ENCODE assay signal across 8 cellular contexts in the genomic region with DNA sequence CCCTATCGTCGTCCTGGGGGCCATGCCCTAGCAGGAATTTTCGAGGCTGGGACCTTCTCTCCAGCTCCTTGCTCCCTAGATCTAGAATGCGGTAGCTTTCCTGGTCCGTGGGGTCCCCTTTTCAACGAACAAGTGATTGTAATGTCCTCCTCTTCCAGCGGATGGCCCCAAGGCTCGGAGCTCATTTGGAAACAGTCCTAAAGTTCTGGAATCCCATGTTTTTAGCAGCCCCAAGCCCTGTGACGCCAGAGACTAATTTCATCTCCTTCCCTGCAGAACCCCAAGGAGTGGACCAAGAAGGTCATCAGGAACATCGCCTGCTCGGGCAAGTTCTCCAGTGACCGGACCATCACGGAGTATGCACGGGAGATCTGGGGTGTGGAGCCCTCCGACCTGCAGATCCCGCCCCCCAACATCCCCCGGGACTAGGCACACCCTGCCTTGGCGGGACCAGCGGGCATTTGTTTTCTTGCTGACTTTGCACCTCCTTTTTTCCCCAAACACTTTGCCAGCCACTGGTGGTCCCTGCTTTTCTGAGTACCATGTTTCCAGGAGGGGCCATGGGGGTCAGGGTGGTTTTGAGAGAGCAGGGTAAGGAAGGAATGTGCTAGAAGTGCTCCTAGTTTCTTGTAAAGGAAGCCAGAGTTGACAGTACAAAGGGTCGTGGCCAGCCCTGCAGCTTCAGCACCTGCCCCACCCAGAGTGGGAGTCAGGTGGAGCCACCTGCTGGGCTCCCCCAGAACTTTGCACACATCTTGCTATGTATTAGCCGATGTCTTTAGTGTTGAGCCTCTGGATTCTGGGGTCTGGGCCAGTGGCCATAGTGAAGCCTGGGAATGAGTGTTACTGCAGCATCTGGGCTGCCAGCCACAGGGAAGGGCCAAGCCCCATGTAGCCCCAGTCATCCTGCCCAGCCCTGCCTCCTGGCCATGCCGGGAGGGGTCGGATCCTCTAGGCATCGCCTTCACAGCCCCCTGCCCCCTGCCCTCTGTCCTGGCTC. TPM values are rescaled to one million over a fixed set of nuclear protein-coding genes. Genes with fewer than 3 reads are reported as not detected.
DNase-seq lines count a peak whose midpoint lies in the region; ATAC-seq and TF ChIP-seq lines count a peak whose summit lies in the region.

No MANE protein-coding gene starts in this region.

- H3K27ac ChIP-seq in foreskin keratinocyte (no peak overlapping the region), skeletal muscle tissue (ENCODE audit: low read depth, low read length) (peak overlapping the region; percentile 84)

- in situ Hi-C loops in GM13976 (cut with MboI; ENCODE audit: low sequenced_read_pairs, unreplicated experiment) = loop anchor here (10.0 to 25.0 kb wide), 2 partner anchors 98 to 566 kb away; a partner anchor contains a TSS

- H3K36me3 ChIP-seq in skeletal muscle tissue (ENCODE audit: control insufficient read depth in 3 of 3, insufficient read depth in 3 of 3, low read length in 3 of 3) = peaks cover 0 to 12% (median 7%) of the 10 kb centered on the region in 3 donors

- H3K4me3 ChIP-seq in AG09309 (ENCODE audit: control insufficient read depth, low read depth, low read length) (no peak overlapping the region), skeletal muscle tissue (ENCODE audit: low read length in 3 of 3) (peak overlapping the region in 1 of 3 donors; percentile 6)

- TF ChIP-seq CTCF in AG09309 (IDR thresholded peaks at IDR 0.05; ENCODE audit: control insufficient read depth, insufficient read depth, low read depth, low read length, missing control alignments) (peak; percentile 45), GM13976 (IDR thresholded peaks at IDR 0.05; ENCODE audit: borderline replicate concordance, control extremely low read depth, extremely low read depth, insufficient read depth, missing control alignments) (peak; percentile 27), foreskin keratinocyte (conservative IDR thresholded peaks at IDR 0.05) (peak; percentile 56)

- peak overlapping the region in 1 of 3 donors; percentile 50 for H3K9ac ChIP-seq in skeletal muscle tissue (ENCODE audit: low read depth in 1 of 3, low read length in 3 of 3)

- no peaks in the 10 kb centered on the region for H3K9me3 ChIP-seq in skeletal muscle tissue (ENCODE audit: control insufficient read depth in 3 of 3, low read length in 3 of 3)

- ATAC-seq in HG03103 (IDR thresholded peaks at IDR 0.05; ENCODE audit: low read depth, unreplicated experiment) (peak; percentile 38), foreskin keratinocyte (peak; percentile 27), HG03571 (IDR thresholded peaks at IDR 0.05; ENCODE audit: unreplicated experiment) (no peak), GM21390 (IDR thresholded peaks at IDR 0.05; ENCODE audit: unreplicated experiment) (no peak)

- H3K4me1 ChIP-seq in foreskin keratinocyte (no peaks in the 10 kb centered on the region), skeletal muscle tissue (ENCODE audit: control insufficient read depth in 3 of 3, insufficient read depth in 3 of 3, low read length in 3 of 3) (peaks cover 27 to 37% (median 33%) of the 10 kb centered on the region in 3 donors)

- H3K27me3 ChIP-seq in foreskin keratinocyte (no peaks in the 10 kb centered on the region), skeletal muscle tissue (ENCODE audit: control insufficient read depth in 3 of 3, insufficient read depth in 3 of 3, low read length in 3 of 3) (no peaks in the 10 kb centered on the region)

- DNase-seq in AG09309 (ENCODE audit: low read depth) (no peak), GM13976 (ENCODE audit: low spot score) (peak; percentile 69), foreskin keratinocyte (no peak)
- peak; percentile 22 to 35 for DNase-seq in activated CD4-positive, alpha-beta T cell treated with anti-CD3 and anti-CD28 coated beads, Interleukin-2, amount 50 U/mL, for 48 hours

RNA-seq across cellular contexts. Expression of a gene that starts 48.5 kb away (rescaled TPM):
- 311 and 439 TPM in 2 replicates for total RNA-seq in foreskin keratinocyte
- polyA plus RNA-seq in foreskin keratinocyte = 196 and 255 TPM in 2 replicates
- 20.9 TPM for total RNA-seq in skeletal muscle tissue

Comparison
In these comparisons a context has a peak if more than half of its experiments do, and no peak if none do; other contexts are left out.
1. DNase-seq: peak in GM13976 (single experiment) and activated CD4-positive, alpha-beta T cell treated with anti-CD3 and anti-CD28 coated beads, Interleukin-2, amount 50 U/mL, for 48 hours (2 of 2); none in AG09309 (single experiment) and foreskin keratinocyte (0 of 2).
2. ATAC-seq: peak in HG03103 (single experiment) and foreskin keratinocyte (single experiment); none in HG03571 (single experiment) and GM21390 (single experiment).
3. RNA of a gene that starts 48.5 kb away (total RNA-seq): 311 to 439 TPM in foreskin keratinocyte; 20.9 TPM in skeletal muscle tissue (single experiment); every median in the first group is over 10 times any median in the second.
4. Peak in every context shown above with its lines, with median percentiles within 50 percentile points of each other: CTCF ChIP-seq.